In the genomic region with DNA sequence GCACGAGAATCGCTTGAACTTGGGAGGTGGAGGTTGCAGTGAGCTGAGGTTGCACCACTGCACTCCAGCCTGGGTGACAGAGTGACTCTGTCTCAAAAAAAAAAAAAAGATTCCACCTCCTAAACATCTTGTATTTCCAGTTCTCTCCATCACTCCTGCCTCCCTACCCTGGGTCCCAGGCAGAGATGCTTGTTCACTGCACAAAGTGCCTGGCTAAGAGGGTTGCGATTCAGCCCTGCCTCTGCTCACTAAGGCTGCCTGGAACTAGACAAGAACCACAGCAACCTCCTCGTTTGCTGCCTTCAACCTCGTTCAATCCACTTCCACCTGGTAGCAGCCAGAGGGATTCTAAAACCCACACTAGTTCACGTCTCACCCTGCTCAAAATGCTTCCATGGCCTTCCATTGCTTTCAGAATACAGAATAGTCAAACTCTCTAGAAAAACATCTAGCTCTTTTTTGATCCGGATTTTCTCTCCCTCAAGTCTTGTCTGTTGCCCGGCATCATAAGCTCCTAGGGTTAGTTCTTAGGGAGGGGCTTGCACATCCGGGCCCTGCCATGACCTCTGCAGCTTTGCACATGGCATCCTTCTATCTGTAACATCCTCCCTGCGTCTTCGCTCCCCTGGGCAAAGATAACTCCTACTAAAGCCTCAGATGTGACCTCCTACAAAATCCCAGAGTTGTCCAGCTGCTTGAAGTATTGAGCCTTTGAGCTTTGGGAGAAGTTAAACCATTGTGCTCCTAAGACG, we compare ENCODE assay signal across 8 cellular contexts. TPM values are rescaled to one million over a fixed set of nuclear protein-coding genes. Genes with fewer than 3 reads are reported as not detected.
A peak's percentile ranks its signal among the peaks of the same experiment; 100 is the strongest.
DNase-seq lines count a peak whose midpoint lies in the region; ATAC-seq lines count a peak whose summit lies in the region.
"Had no signal": no experiment of that assay in that cellular context is flagged by ENCODE, and none has a peak within 500 bp of the region (broad histone marks: within the 10 kb centered on the region; RNA-seq: fewer than 3 reads in every experiment).

No MANE protein-coding gene starts in this region.

- no peak for DNase-seq in CD8-positive, alpha-beta memory T cell
- DNase-seq in HAP-1 (ENCODE audit: low spot score in 2 of 2): no peak
- no peak for DNase-seq in activated CD4-positive, alpha-beta memory T cell treated with anti-CD3 and anti-CD28 coated beads for 36 hours
- no peak for DNase-seq in stimulated activated CD4-positive, alpha-beta T cell treated with anti-CD3 and anti-CD28 coated beads, Interleukin-1b, Interleukin-23, amount 100 ng/mL, for 48 hours
- DNase-seq: activated CD8-positive, alpha-beta memory T cell treated with anti-CD3 and anti-CD28 coated beads, Interleukin-2, amount 50 U/mL, for 4 hours had no signal

- peaks cover 17 to 32% (median 28%) of the 10 kb centered on the region in 3 donors for H3K4me1 Mint-ChIP-seq in CD8-positive, alpha-beta memory T cell
- H3K4me1 Mint-ChIP-seq in activated CD4-positive, alpha-beta memory T cell treated with anti-CD3 and anti-CD28 coated beads for 36 hours (ENCODE audit: low read depth): peaks cover 38% of the 10 kb centered on the region

- POLR2A ChIA-PET in CD8-positive, alpha-beta memory T cell (lab: Charles Lee): interaction anchor here (0.5 to 1.4 kb wide), 5 partner anchors 8 to 76 kb away, joined by 3 to 4 read pairs (median 4); partner anchors contain the start of gene ABTB1
- POLR2A ChIA-PET in activated CD4-positive, alpha-beta memory T cell treated with anti-CD3 and anti-CD28 coated beads for 36 hours (lab: Charles Lee): interaction anchor here (0.6 to 3.6 kb wide), 5 partner anchors 8 to 245 kb away, joined by 3 to 15 read pairs (median 6); no protein-coding TSS in a partner anchor

- in situ Hi-C loops in HAP-1 (cut with MboI; ENCODE audit: low sequenced_read_pairs): no loop called here

- ATAC-seq in HG02763 (IDR thresholded peaks at IDR 0.05; ENCODE audit: unreplicated experiment): no peak
- ATAC-seq in GM21576 (IDR thresholded peaks at IDR 0.05; ENCODE audit: unreplicated experiment): no peak

- intact Hi-C loops in activated CD4-positive, alpha-beta memory T cell treated with anti-CD3 and anti-CD28 coated beads for 36 hours (cut with micrococcal nuclease): loop anchor here (5.0 kb wide), 1 partner anchor 35 kb away; no protein-coding TSS in a partner anchor

- CTCF ChIA-PET in CD8-positive, alpha-beta memory T cell (lab: Charles Lee): interaction anchor here (0.6 to 3.7 kb wide), 6 partner anchors 8 to 29 kb away, joined by 3 to 34 read pairs (median 4); no protein-coding TSS in a partner anchor
- CTCF ChIA-PET in activated CD4-positive, alpha-beta memory T cell treated with anti-CD3 and anti-CD28 coated beads for 36 hours (lab: Charles Lee): interaction anchor here (1.7 to 4.2 kb wide), 2 partner anchors 22 to 49 kb away, joined by 6 to 29 read pairs; no protein-coding TSS in a partner anchor

- WGBS in mesodermal cell (ENCODE audit: insufficient coverage in 2 of 2), 2 experiments: 91 to 93% methylated on average over 11 to 12 of the region's 12 CpGs

- no peaks in the 10 kb centered on the region for H3K9me3 Mint-ChIP-seq in CD8-positive, alpha-beta memory T cell
- H3K9me3 Mint-ChIP-seq in activated CD4-positive, alpha-beta memory T cell treated with anti-CD3 and anti-CD28 coated beads for 36 hours: no peaks in the 10 kb centered on the region

- peak overlapping the region in 6 of 8 donors; percentile 63 to 93 (median 76) for H3K27ac Mint-ChIP-seq in CD8-positive, alpha-beta memory T cell
- peak overlapping the region; percentile 35 for H3K27ac Mint-ChIP-seq in activated CD4-positive, alpha-beta memory T cell treated with anti-CD3 and anti-CD28 coated beads for 36 hours

- no peaks in the 10 kb centered on the region for H3K27me3 ChIP-seq in CD8-positive, alpha-beta memory T cell (ENCODE audit: insufficient read depth, low read length, poor library complexity, severe bottlenecking)
- no peaks in the 10 kb centered on the region for H3K27me3 ChIP-seq in HAP-1 (ENCODE audit: low read depth)

- peak overlapping the region; percentile 76 to 95 (median 84) for H3K4me3 Mint-ChIP-seq in CD8-positive, alpha-beta memory T cell
- H3K4me3 Mint-ChIP-seq in activated CD4-positive, alpha-beta memory T cell treated with anti-CD3 and anti-CD28 coated beads for 36 hours: peak overlapping the region; percentile 92

- H3K4me3 ChIP-seq in CD8-positive, alpha-beta memory T cell (ENCODE audit: low read length): peak overlapping the region; percentile 71
- H3K4me3 ChIP-seq in HAP-1 (peak overlapping the region; percentile 53; the same call in 1 of the 2 replicates), mesodermal cell (ENCODE audit: extremely low read depth, insufficient read depth, low read length, poor library complexity, severe bottlenecking) (peak overlapping the region; percentile 60)

- H3K4me1 ChIP-seq in CD8-positive, alpha-beta memory T cell (ENCODE audit: insufficient read depth, low read length): peaks cover 18% of the 10 kb centered on the region
- H3K4me1 ChIP-seq in HAP-1 (peaks cover 19% of the 10 kb centered on the region), mesodermal cell (ENCODE audit: control insufficient read depth, insufficient read depth, low read length, poor library complexity, severe bottlenecking) (peaks cover 9% of the 10 kb centered on the region)

- H3K27ac ChIP-seq in CD8-positive, alpha-beta memory T cell (ENCODE audit: low read depth, low read length): peak overlapping the region; percentile 31
- H3K27ac ChIP-seq in mesodermal cell (ENCODE audit: low read depth, low read length, severe bottlenecking): no peak overlapping the region

- H3K36me3 Mint-ChIP-seq in CD8-positive, alpha-beta memory T cell: peaks cover 0 to 6% (median 0%) of the 10 kb centered on the region in 3 donors
- H3K36me3 Mint-ChIP-seq in activated CD4-positive, alpha-beta memory T cell treated with anti-CD3 and anti-CD28 coated beads for 36 hours: peaks cover 32% of the 10 kb centered on the region

- no peaks in the 10 kb centered on the region for H3K27me3 Mint-ChIP-seq in CD8-positive, alpha-beta memory T cell
- H3K27me3 Mint-ChIP-seq in activated CD4-positive, alpha-beta memory T cell treated with anti-CD3 and anti-CD28 coated beads for 36 hours: no peaks in the 10 kb centered on the region

- H3K36me3 ChIP-seq in CD8-positive, alpha-beta memory T cell (ENCODE audit: insufficient read depth, low read length): no peaks in the 10 kb centered on the region
- peaks cover 34% of the 10 kb centered on the region for H3K36me3 ChIP-seq in HAP-1 (replicated peaks)
- peaks cover 32% of the 10 kb centered on the region for H3K36me3 ChIP-seq in mesodermal cell (ENCODE audit: control insufficient read depth, insufficient read depth, low read length)

- no peaks in the 10 kb centered on the region for H3K9me3 ChIP-seq in CD8-positive, alpha-beta memory T cell (ENCODE audit: low read length)
- H3K9me3 ChIP-seq in HAP-1 (no peaks in the 10 kb centered on the region), mesodermal cell (ENCODE audit: control insufficient read depth, low read length) (no peaks in the 10 kb centered on the region)

RNA-seq across cellular contexts. Expression of gene MCM2, which starts 1.0 kb away (rescaled TPM):
- total RNA-seq in CD8-positive, alpha-beta memory T cell: 100 to 1,000 TPM; 279 to 288 TPM
- 12.0 TPM for polyA plus RNA-seq in CD8-positive, alpha-beta memory T cell
- 100 to 1,000 TPM; 216 to 218 TPM for total RNA-seq in activated CD4-positive, alpha-beta memory T cell treated with anti-CD3 and anti-CD28 coated beads for 36 hours
- polyA plus RNA-seq in mesodermal cell (2013, experiment 1 of 2): 43.9 TPM
- 37.3 TPM for polyA plus RNA-seq in mesodermal cell (2013, experiment 2 of 2)

RNA-seq across cellular contexts. Expression of gene TPRA1, which starts 6.7 kb away (rescaled TPM):
- 10 to 100 TPM; 48.9 to 52.1 TPM for total RNA-seq in CD8-positive, alpha-beta memory T cell
- polyA plus RNA-seq in CD8-positive, alpha-beta memory T cell: 30.4 TPM
- total RNA-seq in activated CD4-positive, alpha-beta memory T cell treated with anti-CD3 and anti-CD28 coated beads for 36 hours: 10 to 100 TPM; 18.7 to 20.9 TPM
- polyA plus RNA-seq in mesodermal cell (2013, experiment 1 of 2): 22.7 TPM
- 19.6 TPM for polyA plus RNA-seq in mesodermal cell (2013, experiment 2 of 2)

RNA-seq across cellular contexts. Expression of gene PODXL2, which starts 31.8 kb away (rescaled TPM):
- total RNA-seq in CD8-positive, alpha-beta memory T cell: 1 to 10 TPM; 1.4 to 1.7 TPM
- 4.7 TPM for polyA plus RNA-seq in CD8-positive, alpha-beta memory T cell
- 1 to 10 TPM; 1.2 to 1.3 TPM for total RNA-seq in activated CD4-positive, alpha-beta memory T cell treated with anti-CD3 and anti-CD28 coated beads for 36 hours
- polyA plus RNA-seq in mesodermal cell (2013, experiment 1 of 2): 12.6 TPM
- 9.7 TPM for polyA plus RNA-seq in mesodermal cell (2013, experiment 2 of 2)
